2 cellular contexts compared by ENCODE assay signal in genomic region chrX:41019041-41019392, GRCh38.
TF ChIP-seq lines count a peak whose summit lies in the region.

No MANE protein-coding gene starts in this region.

TF ChIP-seq in K562, 482 proteins besides CTCF, POLR2A, EP300 and RAD21:
- TF ChIP-seq ZNF121 (CRISPR knock-in tag; conservative IDR thresholded peaks at IDR 0.05) (no peak), TGIF2 (CRISPR knock-in tag; IDR thresholded peaks at IDR 0.05) (no peak), OTX1 (CRISPR knock-in tag; IDR thresholded peaks at IDR 0.05) (no peak), ELF1 (tag; IDR thresholded peaks at IDR 0.05) (no peak), FOXO4 (CRISPR knock-in tag; IDR thresholded peaks at IDR 0.05) (no peak), NCOA6 (IDR thresholded peaks at IDR 0.05) (no peak), ZNF165 (CRISPR knock-in tag; IDR thresholded peaks at IDR 0.05; ENCODE audit: borderline replicate concordance) (no peak)

TF ChIP-seq in SK-N-SH, 30 proteins besides CTCF, POLR2A, EP300 and RAD21:
- TF ChIP-seq EZH2phosphoT487 (IDR thresholded peaks at IDR 0.05; ENCODE audit: borderline replicate concordance, low read depth), result no peak
- no peak for TF ChIP-seq RXRA (IDR thresholded peaks at IDR 0.05; ENCODE audit: borderline replicate concordance, low read depth)
- no peak for TF ChIP-seq SIN3A (IDR thresholded peaks at IDR 0.05; ENCODE audit: borderline replicate concordance, low read depth, low read length)
- no peak for TF ChIP-seq NRF1 (IDR thresholded peaks at IDR 0.05; ENCODE audit: low read depth, low read length)
- TF ChIP-seq REST (IDR thresholded peaks at IDR 0.05; ENCODE audit: low read depth, low read length), result no peak
- TF ChIP-seq RFX5 (IDR thresholded peaks at IDR 0.05; ENCODE audit: low read length), result no peak
